Comparison of ENCODE assay signal across 4 cellular contexts in the genomic region with DNA sequence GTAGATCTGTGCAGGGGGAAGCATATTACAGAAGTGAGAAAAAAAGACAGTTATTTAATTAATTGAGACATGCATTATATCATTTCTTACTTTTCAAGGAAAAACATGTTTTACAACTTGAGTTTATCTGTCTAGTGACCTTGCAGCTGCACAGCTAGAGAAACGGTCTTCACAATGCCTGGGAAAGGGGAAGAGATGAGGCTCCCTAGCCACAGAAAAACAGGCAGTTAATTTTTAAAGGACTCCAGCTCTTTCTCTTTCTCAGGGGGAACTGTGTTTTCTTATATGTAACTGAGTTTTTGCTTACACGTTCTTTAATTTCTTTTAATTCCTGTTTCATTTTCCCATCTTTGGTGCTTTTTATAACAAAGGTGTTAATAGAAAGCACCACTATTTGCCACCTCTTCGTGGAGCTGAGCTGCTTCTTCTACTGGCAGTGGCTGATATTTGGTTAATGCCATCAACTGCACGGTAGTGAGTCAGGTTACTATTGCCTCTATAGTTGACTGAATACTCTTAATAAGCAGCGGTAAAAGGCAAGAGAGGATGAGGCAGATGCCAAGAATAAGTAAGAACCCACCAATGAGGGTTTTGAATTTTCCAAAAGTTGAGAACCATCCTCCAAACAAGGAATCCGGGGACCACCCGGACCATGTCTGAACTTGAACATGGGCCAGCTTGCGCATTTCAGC. TPM values are rescaled to one million over a fixed set of nuclear protein-coding genes. Genes with fewer than 3 reads are reported as not detected.
"Had no signal": no experiment of that assay in that cellular context is flagged by ENCODE, and none has a peak within 500 bp of the region (broad histone marks: within the 10 kb centered on the region; RNA-seq: fewer than 3 reads in every experiment).

No MANE protein-coding gene starts in this region.

RNA-seq across cellular contexts. Expression of gene ALDH3B2, which starts 11.4 kb away (rescaled TPM):
- polyA plus RNA-seq: cardiac muscle cell; naive thymus-derived CD4-positive, alpha-beta T cell; psoas muscle had no signal

RNA-seq across cellular contexts. Expression of gene ACY3, which starts 35.3 kb away (rescaled TPM):
- polyA plus RNA-seq: cardiac muscle cell, heart right ventricle had no signal

RNA-seq across cellular contexts. Expression of gene TBX10, which starts 46.2 kb away (rescaled TPM):
- polyA plus RNA-seq: heart right ventricle; naive thymus-derived CD4-positive, alpha-beta T cell had no signal
